In the genomic region with DNA sequence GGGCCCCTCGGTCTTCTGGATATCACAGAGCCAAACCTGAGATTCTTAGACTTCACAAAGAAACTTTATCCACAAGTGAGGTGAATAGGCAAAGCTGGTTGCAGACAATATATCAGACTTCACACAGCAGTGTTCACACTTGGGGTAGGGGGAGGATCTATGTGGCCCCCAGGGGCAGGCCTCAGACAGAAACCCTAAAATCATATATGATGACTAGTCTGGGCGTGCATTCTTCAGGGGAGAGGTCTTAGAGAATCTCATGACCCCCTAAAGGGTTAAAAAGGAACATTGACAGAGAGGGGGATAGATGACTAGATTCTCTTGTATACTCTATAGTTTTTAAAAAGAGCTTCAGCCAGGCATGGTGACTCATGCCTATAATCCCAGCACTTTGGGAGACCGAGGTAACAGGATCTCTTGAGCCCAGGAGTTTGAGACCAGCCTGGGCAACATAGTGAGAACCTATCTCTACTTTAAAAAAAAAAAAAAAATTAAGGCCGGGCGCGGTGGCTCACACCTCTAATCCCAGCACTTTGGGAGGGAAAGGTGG, we compare ENCODE assay signal across 1 cellular context.
TF ChIP-seq lines count a peak whose summit lies in the region.

No MANE protein-coding gene starts in this region.

TF ChIP-seq in GM12878, 131 proteins besides CTCF, POLR2A, EP300 and RAD21:
- no peak for TF ChIP-seq PAX8 (IDR thresholded peaks at IDR 0.05)
- TF ChIP-seq CBX3 (IDR thresholded peaks at IDR 0.05; ENCODE audit: borderline replicate concordance, low read depth): no peak
- no peak for TF ChIP-seq CREB1 (IDR thresholded peaks at IDR 0.05; ENCODE audit: low read depth)
- TF ChIP-seq SREBF2 (IDR thresholded peaks at IDR 0.05; ENCODE audit: low read length): no peak
- TF ChIP-seq, protein P1, sequence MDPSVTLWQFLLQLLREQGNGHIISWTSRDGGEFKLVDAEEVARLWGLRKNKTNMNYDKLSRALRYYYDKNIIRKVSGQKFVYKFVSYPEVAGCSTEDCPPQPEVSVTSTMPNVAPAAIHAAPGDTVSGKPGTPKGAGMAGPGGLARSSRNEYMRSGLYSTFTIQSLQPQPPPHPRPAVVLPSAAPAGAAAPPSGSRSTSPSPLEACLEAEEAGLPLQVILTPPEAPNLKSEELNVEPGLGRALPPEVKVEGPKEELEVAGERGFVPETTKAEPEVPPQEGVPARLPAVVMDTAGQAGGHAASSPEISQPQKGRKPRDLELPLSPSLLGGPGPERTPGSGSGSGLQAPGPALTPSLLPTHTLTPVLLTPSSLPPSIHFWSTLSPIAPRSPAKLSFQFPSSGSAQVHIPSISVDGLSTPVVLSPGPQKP (IDR thresholded peaks at IDR 0.05; ENCODE audit: low read depth, low read length): no peak
- TF ChIP-seq HDGF (IDR thresholded peaks at IDR 0.05): no peak
- TF ChIP-seq PAX5 (IDR thresholded peaks at IDR 0.05; ENCODE audit: borderline replicate concordance, low read depth, low read length): no peak
- TF ChIP-seq YBX1 (IDR thresholded peaks at IDR 0.05): no peak
- TF ChIP-seq ZBED1 (IDR thresholded peaks at IDR 0.05; ENCODE audit: borderline replicate concordance): no peak
- no peak for TF ChIP-seq IKZF2 (IDR thresholded peaks at IDR 0.05)
- no peak for TF ChIP-seq SMAD5 (IDR thresholded peaks at IDR 0.05; ENCODE audit: low read depth)
- no peak for TF ChIP-seq ATF7 (IDR thresholded peaks at IDR 0.05; ENCODE audit: low read depth)
- no peak for TF ChIP-seq STAT3 (IDR thresholded peaks at IDR 0.05; ENCODE audit: low read depth, low read length)
- no peak for TF ChIP-seq SIN3A (IDR thresholded peaks at IDR 0.05; ENCODE audit: low read depth, low read length)
- no peak for TF ChIP-seq ZNF384 (IDR thresholded peaks at IDR 0.05; ENCODE audit: borderline replicate concordance, low read depth, low read length)
- TF ChIP-seq ZNF207 (IDR thresholded peaks at IDR 0.05; ENCODE audit: borderline replicate concordance): no peak
- TF ChIP-seq, protein P2, sequence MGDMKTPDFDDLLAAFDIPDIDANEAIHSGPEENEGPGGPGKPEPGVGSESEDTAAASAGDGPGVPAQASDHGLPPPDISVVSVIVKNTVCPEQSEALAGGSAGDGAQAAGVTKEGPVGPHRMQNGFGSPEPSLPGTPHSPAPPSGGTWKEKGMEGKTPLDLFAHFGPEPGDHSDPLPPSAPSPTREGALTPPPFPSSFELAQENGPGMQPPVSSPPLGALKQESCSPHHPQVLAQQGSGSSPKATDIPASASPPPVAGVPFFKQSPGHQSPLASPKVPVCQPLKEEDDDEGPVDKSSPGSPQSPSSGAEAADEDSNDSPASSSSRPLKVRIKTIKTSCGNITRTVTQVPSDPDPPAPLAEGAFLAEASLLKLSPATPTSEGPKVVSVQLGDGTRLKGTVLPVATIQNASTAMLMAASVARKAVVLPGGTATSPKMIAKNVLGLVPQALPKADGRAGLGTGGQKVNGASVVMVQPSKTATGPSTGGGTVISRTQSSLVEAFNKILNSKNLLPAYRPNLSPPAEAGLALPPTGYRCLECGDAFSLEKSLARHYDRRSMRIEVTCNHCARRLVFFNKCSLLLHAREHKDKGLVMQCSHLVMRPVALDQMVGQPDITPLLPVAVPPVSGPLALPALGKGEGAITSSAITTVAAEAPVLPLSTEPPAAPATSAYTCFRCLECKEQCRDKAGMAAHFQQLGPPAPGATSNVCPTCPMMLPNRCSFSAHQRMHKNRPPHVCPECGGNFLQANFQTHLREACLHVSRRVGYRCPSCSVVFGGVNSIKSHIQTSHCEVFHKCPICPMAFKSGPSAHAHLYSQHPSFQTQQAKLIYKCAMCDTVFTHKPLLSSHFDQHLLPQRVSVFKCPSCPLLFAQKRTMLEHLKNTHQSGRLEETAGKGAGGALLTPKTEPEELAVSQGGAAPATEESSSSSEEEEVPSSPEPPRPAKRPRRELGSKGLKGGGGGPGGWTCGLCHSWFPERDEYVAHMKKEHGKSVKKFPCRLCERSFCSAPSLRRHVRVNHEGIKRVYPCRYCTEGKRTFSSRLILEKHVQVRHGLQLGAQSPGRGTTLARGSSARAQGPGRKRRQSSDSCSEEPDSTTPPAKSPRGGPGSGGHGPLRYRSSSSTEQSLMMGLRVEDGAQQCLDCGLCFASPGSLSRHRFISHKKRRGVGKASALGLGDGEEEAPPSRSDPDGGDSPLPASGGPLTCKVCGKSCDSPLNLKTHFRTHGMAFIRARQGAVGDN (IDR thresholded peaks at IDR 0.05): no peak
- TF ChIP-seq SRF (IDR thresholded peaks at IDR 0.05; ENCODE audit: low read depth in 2 of 2, low read length in 2 of 2): no peak
- no peak for TF ChIP-seq CREM (IDR thresholded peaks at IDR 0.05; ENCODE audit: low read depth)
- TF ChIP-seq, protein P3, sequence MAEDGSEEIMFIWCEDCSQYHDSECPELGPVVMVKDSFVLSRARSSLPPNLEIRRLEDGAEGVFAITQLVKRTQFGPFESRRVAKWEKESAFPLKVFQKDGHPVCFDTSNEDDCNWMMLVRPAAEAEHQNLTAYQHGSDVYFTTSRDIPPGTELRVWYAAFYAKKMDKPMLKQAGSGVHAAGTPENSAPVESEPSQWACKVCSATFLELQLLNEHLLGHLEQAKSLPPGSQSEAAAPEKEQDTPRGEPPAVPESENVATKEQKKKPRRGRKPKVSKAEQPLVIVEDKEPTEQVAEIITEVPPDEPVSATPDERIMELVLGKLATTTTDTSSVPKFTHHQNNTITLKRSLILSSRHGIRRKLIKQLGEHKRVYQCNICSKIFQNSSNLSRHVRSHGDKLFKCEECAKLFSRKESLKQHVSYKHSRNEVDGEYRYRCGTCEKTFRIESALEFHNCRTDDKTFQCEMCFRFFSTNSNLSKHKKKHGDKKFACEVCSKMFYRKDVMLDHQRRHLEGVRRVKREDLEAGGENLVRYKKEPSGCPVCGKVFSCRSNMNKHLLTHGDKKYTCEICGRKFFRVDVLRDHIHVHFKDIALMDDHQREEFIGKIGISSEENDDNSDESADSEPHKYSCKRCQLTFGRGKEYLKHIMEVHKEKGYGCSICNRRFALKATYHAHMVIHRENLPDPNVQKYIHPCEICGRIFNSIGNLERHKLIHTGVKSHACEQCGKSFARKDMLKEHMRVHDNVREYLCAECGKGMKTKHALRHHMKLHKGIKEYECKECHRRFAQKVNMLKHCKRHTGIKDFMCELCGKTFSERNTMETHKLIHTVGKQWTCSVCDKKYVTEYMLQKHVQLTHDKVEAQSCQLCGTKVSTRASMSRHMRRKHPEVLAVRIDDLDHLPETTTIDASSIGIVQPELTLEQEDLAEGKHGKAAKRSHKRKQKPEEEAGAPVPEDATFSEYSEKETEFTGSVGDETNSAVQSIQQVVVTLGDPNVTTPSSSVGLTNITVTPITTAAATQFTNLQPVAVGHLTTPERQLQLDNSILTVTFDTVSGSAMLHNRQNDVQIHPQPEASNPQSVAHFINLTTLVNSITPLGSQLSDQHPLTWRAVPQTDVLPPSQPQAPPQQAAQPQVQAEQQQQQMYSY (CRISPR knock-in tag; IDR thresholded peaks at IDR 0.05): no peak
